Comparison of ENCODE assay signal across 24 cellular contexts in the genomic region with DNA sequence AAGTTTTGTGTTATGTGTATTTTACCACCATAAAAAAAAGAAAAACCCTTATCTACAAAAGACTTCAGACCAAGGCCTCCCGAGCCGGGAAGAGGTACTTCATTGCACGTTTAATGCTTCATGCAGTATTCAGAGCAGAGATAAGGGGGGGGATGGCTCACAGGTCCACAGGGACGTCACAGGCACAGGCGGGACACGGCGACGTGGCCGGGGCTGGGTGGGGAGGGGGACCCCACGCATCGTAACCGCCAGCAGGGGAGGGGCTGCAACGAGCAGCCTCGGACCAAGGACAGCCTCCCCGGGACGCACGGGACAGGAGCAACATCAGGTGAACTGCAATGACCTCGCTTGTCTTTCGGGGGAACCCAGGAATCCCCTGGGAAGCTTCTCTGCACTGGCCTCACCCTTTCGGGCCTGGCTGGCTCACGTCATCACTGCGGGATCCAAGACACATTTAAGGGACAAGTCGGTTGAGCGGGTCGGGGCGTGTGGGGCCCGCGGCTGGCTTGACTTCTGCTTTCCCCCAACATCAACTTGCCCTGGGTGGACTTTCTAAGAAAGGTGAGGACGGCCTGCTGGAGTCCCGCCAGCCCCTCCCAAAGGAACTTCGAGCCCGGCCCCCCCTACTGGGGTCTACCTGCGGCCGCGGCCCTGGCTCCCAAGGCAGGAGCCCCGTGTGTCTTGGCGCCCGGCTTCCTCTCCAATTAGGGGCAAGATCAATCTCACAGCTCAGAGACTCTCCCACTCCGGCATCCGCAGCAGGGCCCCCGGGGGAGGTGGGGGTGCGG. TPM values are rescaled to one million over a fixed set of nuclear protein-coding genes. Genes with fewer than 3 reads are reported as not detected.
A peak's percentile ranks its signal among the peaks of the same experiment; 100 is the strongest.
DNase-seq lines count a peak whose midpoint lies in the region; ATAC-seq, FAIRE-seq and TF ChIP-seq lines count a peak whose summit lies in the region.
"Had no signal": no experiment of that assay in that cellular context is flagged by ENCODE, and none has a peak within 500 bp of the region (broad histone marks: within the 10 kb centered on the region; RNA-seq: fewer than 3 reads in every experiment).

No MANE protein-coding gene starts in this region.

- POLR2A ChIA-PET in HepG2 (lab: Yijun Ruan, JAX) (no interaction called here), K562 (lab: Yijun Ruan, JAX) (no interaction called here)

- CTCF ChIA-PET in HepG2 (lab: Yijun Ruan, JAX; ENCODE audit: low intra/inter-chr PET ratio, low total read pairs) (no interaction called here), K562 (lab: Yijun Ruan, JAX; ENCODE audit: low intra/inter-chr PET ratio) (no interaction called here)

- TF ChIP-seq POLR2A in HepG2 (IDR thresholded peaks at IDR 0.05; ENCODE audit: insufficient read depth in 1 of 2, low read depth in 2 of 2, low read length in 2 of 2) (no peak), right lobe of liver (IDR thresholded peaks at IDR 0.05) (no peak), K562 (conservative IDR thresholded peaks at IDR 0.05) (no peak), ovary (IDR thresholded peaks at IDR 0.05) (no peak)

- no peak for FAIRE-seq in HepG2 (lab: Jason Lieb, UNC)
- no peak for FAIRE-seq in K562 (lab: Jason Lieb, UNC)
- FAIRE-seq: GM12878 had no signal

- DNase-seq in HepG2 (ENCODE audit: low spot score) (no peak), right lobe of liver (no peak), K562 (ENCODE audit: extremely low read depth in 1 of 4, low spot score in 3 of 4) (no peak), ovary (no peak), endothelial cell (ENCODE audit: low spot score) (no peak)
- DNase-seq: C1 segment of cervical spinal cord; CD4-positive, alpha-beta memory T cell; DMS 273 treated with DMSO at 0.1 percent for 48 hours; DMS79; EL; GDM1; H7; NCI-H1048; NCI-H1417 treated with DMSO at 0.1 percent for 48 hours; NCI-H1694 treated with DMSO at 0.1 percent for 48 hours; NCI-H2081; NCI-H2227 treated with DMSO at 0.1 percent for 48 hours; NCI-H526 treated with DMSO at 0.1 percent for 48 hours; RPMI8226; SHP77 treated with DMSO at 0.1 percent for 48 hours had no signal

- H2AFZ ChIP-seq in HepG2 (ENCODE audit: low read length) (no peak overlapping the region), K562 (ENCODE audit: low read depth, low read length) (no peak overlapping the region)

- intact Hi-C loops in HepG2 (cut with micrococcal nuclease; ENCODE audit: unreplicated experiment) (no loop called here), right lobe of liver (cut with DNase I) (no loop called here), K562 (cut with micrococcal nuclease) (no loop called here), ovary (cut with DNase I) (loop anchor here in 1 of 4 donors (10.0 kb wide), 1 partner anchor 746 kb away; no protein-coding TSS in a partner anchor)

- H3K4me3 ChIP-seq in HepG2 (replicated peaks in 1 of 3; ENCODE audit: insufficient read depth in 1 of 3, low read depth in 2 of 3, low read length in 3 of 3) = no peak overlapping the region
- H3K4me3 ChIP-seq in right lobe of liver = no peak overlapping the region
- H3K4me3 ChIP-seq in K562 = no peak overlapping the region
- no peak overlapping the region for H3K4me3 ChIP-seq in ovary
- H3K4me3 ChIP-seq: GM12878 had no signal

- H3K27ac ChIP-seq in HepG2 (ENCODE audit: extremely low read length, insufficient read depth, low read length) (no peak overlapping the region), right lobe of liver (no peak overlapping the region), K562 (ENCODE audit: extremely low read depth, low read depth, low read length) (no peak overlapping the region), ovary (no peak overlapping the region)

- H3K27ac Mint-ChIP-seq in nephron = peak overlapping the region; percentile 42 to 67 (median 64)
- H3K27ac Mint-ChIP-seq in endothelial cell (ENCODE audit: unreplicated experiment) = no peak overlapping the region
- H3K27ac Mint-ChIP-seq: IgD-negative memory B cell had no signal

- H3K79me2 ChIP-seq in HepG2 (ENCODE audit: insufficient read depth, low read length) (no peaks in the 10 kb centered on the region), K562 (ENCODE audit: control insufficient read depth, insufficient read depth, low read length) (no peaks in the 10 kb centered on the region)

- H3K4me3 Mint-ChIP-seq in nephron = no peak overlapping the region
- no peak overlapping the region for H3K4me3 Mint-ChIP-seq in endothelial cell (ENCODE audit: unreplicated experiment)
- H3K4me3 Mint-ChIP-seq: CD4-positive, alpha-beta memory T cell; IgD-negative memory B cell had no signal

- no peaks in the 10 kb centered on the region for H3K27me3 ChIP-seq in HepG2 (ENCODE audit: control insufficient read depth in 1 of 2, insufficient read depth in 2 of 2, low read length in 2 of 2)
- H3K27me3 ChIP-seq in right lobe of liver = no peaks in the 10 kb centered on the region
- H3K27me3 ChIP-seq in K562 (ENCODE audit: control insufficient read depth in 2 of 2, insufficient read depth in 2 of 2, low read length in 2 of 2) = no peaks in the 10 kb centered on the region
- no peaks in the 10 kb centered on the region for H3K27me3 ChIP-seq in ovary

- BruUV-seq in HepG2 (replicated peaks; lab: Mats Ljungman, UMichigan) (TSS peak; percentile 57), K562 (replicated peaks; lab: Mats Ljungman, UMichigan) (no TSS peak)

- WGBS in HepG2 (ENCODE audit: low lambda C conversion rate) = 87% methylated on average over 23 of the region's 42 CpGs
- WGBS in right lobe of liver (ENCODE audit: insufficient coverage, low coverage, low lambda C conversion rate, missing lambda C conversion rate) = 93% methylated on average over 3 of the region's 42 CpGs
- 64% methylated on average over 28 of the region's 42 CpGs for WGBS in K562 (ENCODE audit: insufficient coverage, low coverage, missing lambda C conversion rate)
- 84 to 89% (median 84%) methylated on average over 42 of the region's 42 CpGs for WGBS in ovary, 3 donors

- H3K27me3 Mint-ChIP-seq in nephron (ENCODE audit: low read depth) = no peaks in the 10 kb centered on the region
- H3K27me3 Mint-ChIP-seq in endothelial cell (ENCODE audit: unreplicated experiment) = peaks cover 4% of the 10 kb centered on the region
- H3K27me3 Mint-ChIP-seq: CD4-positive, alpha-beta memory T cell; IgD-negative memory B cell had no signal

- ATAC-seq in HepG2 = no peak
- ATAC-seq in right lobe of liver = no peak
- no peak for ATAC-seq in K562
- no peak for ATAC-seq in GM21528 (IDR thresholded peaks at IDR 0.05; ENCODE audit: low FRiP score, unreplicated experiment)
- ATAC-seq: GM12878 had no signal

- no peak for TF ChIP-seq EP300 in HepG2 (IDR thresholded peaks at IDR 0.05; ENCODE audit: low read depth in 2 of 2, low read length in 2 of 2)
- TF ChIP-seq EP300 in HepG2 (CRISPR knock-in tag; IDR thresholded peaks at IDR 0.05; ENCODE audit: borderline replicate concordance) = no peak
- no peak for TF ChIP-seq EP300 in K562 (IDR thresholded peaks at IDR 0.05; ENCODE audit: low read length)
- no peak for TF ChIP-seq EP300 in ovary (IDR thresholded peaks at IDR 0.05)

- peaks cover 3% of the 10 kb centered on the region for H3K9me3 Mint-ChIP-seq in nephron
- H3K9me3 Mint-ChIP-seq in endothelial cell (ENCODE audit: unreplicated experiment) = no peaks in the 10 kb centered on the region

- no peak overlapping the region for H3K4me2 ChIP-seq in HepG2 (ENCODE audit: low read depth, low read length)
- H3K4me2 ChIP-seq in K562 (ENCODE audit: insufficient read depth, low read length) = no peak overlapping the region

- peaks cover 10% of the 10 kb centered on the region for H3K36me3 Mint-ChIP-seq in nephron (ENCODE audit: low read depth)
- no peaks in the 10 kb centered on the region for H3K36me3 Mint-ChIP-seq in endothelial cell (ENCODE audit: low read depth, unreplicated experiment)

- no peaks in the 10 kb centered on the region for H3K9me1 ChIP-seq in K562 (ENCODE audit: control insufficient read depth, insufficient read depth, low read length)

- no peaks in the 10 kb centered on the region for H4K20me1 ChIP-seq in HepG2 (ENCODE audit: insufficient read depth, low read length)
- no peaks in the 10 kb centered on the region for H4K20me1 ChIP-seq in K562 (replicated peaks; ENCODE audit: control insufficient read depth, insufficient read depth, low read length)

- H3K4me1 Mint-ChIP-seq in nephron (no peaks in the 10 kb centered on the region), endothelial cell (ENCODE audit: unreplicated experiment) (no peaks in the 10 kb centered on the region)
- H3K4me1 Mint-ChIP-seq: CD4-positive, alpha-beta memory T cell; IgD-negative memory B cell had no signal

- no peak overlapping the region for H3K9ac ChIP-seq in HepG2 (ENCODE audit: insufficient read depth, low read depth, low read length)
- no peak overlapping the region for H3K9ac ChIP-seq in K562 (ENCODE audit: insufficient read depth in 1 of 2, low read depth in 2 of 2, low read length in 2 of 2)

- no peak for TF ChIP-seq CTCF in HepG2 (CRISPR knock-in tag; IDR thresholded peaks at IDR 0.05)
- TF ChIP-seq CTCF in right lobe of liver (IDR thresholded peaks at IDR 0.05) = no peak
- no peak for TF ChIP-seq CTCF in K562 (IDR thresholded peaks at IDR 0.05 in 2 of 3, conservative IDR thresholded peaks at IDR 0.05 in 1 of 3; ENCODE audit: insufficient read depth in 2 of 3, low read depth in 1 of 3, low read length in 3 of 3)
- TF ChIP-seq CTCF in nephron (IDR thresholded peaks at IDR 0.05; ENCODE audit: unreplicated experiment in 3 of 3) = no peak
- TF ChIP-seq CTCF in ovary (IDR thresholded peaks at IDR 0.05) = no peak
- TF ChIP-seq CTCF in endothelial cell (IDR thresholded peaks at IDR 0.05; ENCODE audit: unreplicated experiment) = no peak

- peaks cover 21% of the 10 kb centered on the region for H3K4me1 ChIP-seq in HepG2 (ENCODE audit: insufficient read depth, low read length)
- H3K4me1 ChIP-seq in right lobe of liver = no peaks in the 10 kb centered on the region
- H3K4me1 ChIP-seq in K562 (replicated peaks in 1 of 2; ENCODE audit: control insufficient read depth in 2 of 2, insufficient read depth in 2 of 2, low read length in 2 of 2) = peaks cover 0 to 31% of the 10 kb centered on the region in 2 experiments; a peak in 2 of 5 replicates
- no peaks in the 10 kb centered on the region for H3K4me1 ChIP-seq in ovary (ENCODE audit: insufficient read depth)

- in situ Hi-C loops in HepG2 (cut with HindIII; ENCODE audit: extremely low pct_ligation_motif_present, low pct_unique_long_range_greater_than_20kb) (no loop called here), K562 (cut with MboI) (no loop called here)

- H3K9me3 ChIP-seq in HepG2 (ENCODE audit: low read length) (no peaks in the 10 kb centered on the region), right lobe of liver (no peaks in the 10 kb centered on the region), K562 (replicated peaks; ENCODE audit: control insufficient read depth, insufficient read depth, low read depth, low read length) (no peaks in the 10 kb centered on the region), ovary (no peaks in the 10 kb centered on the region)

- TF ChIP-seq RAD21 in HepG2 (CRISPR knock-in tag; IDR thresholded peaks at IDR 0.05) = no peak
- no peak for TF ChIP-seq RAD21 in K562 (CRISPR knock-in tag; conservative IDR thresholded peaks at IDR 0.05 in 1 of 2, IDR thresholded peaks at IDR 0.05 in 1 of 2)

- H3K36me3 ChIP-seq in HepG2 (replicated peaks in 1 of 2; ENCODE audit: control insufficient read depth in 1 of 2, insufficient read depth in 2 of 2, low read length in 2 of 2) = no peaks in the 10 kb centered on the region
- H3K36me3 ChIP-seq in right lobe of liver = no peaks in the 10 kb centered on the region
- H3K36me3 ChIP-seq in K562 (ENCODE audit: control insufficient read depth, insufficient read depth, low read length) = no peaks in the 10 kb centered on the region; the same call in 2 of the 3 replicates
- H3K36me3 ChIP-seq in ovary = no peaks in the 10 kb centered on the region

RNA-seq across cellular contexts. Expression of gene PDGFA, which starts 29.7 kb away (rescaled TPM):
- total RNA-seq in HepG2 (2016; rRNA removed; fragmentation: Illumina TruSeq; extraction: Trizol) (0.80 and 1.5 TPM in 2 replicates), right lobe of liver (10 to 100 TPM in 3 of 6 experiments, 1 to 10 TPM in 3; 2.3 to 20.9 (median 8.4) TPM), K562 (2014; rRNA removed) (8.1 and 10.0 TPM in 2 replicates), K562 (2014; rRNA removed; fragmentation: Illumina TruSeq; extraction: Trizol) (3.6 and 5.0 TPM in 2 replicates), K562 (2015; rRNA removed; fragmentation: Illumina TruSeq; extraction: Trizol) (4.6 and 6.1 TPM in 2 replicates), K562 (2021) (9.8 and 10.2 TPM in 2 replicates), ovary (10 to 100 TPM in 3 of 7 donors, 1 to 10 TPM in 4; 3.7 to 35.5 (median 9.4) TPM), endothelial cell (ENCODE audit: unreplicated experiment) (0.85 TPM)
- total RNA-seq in HepG2 (2016; cell fraction: cytosol; rRNA removed; fragmentation: Illumina TruSeq; extraction: Trizol; ENCODE audit: low read depth) = 1.1 and 1.6 TPM in 2 replicates
- total RNA-seq in HepG2 (2016; cell fraction: insoluble cytoplasmic fraction; rRNA removed; fragmentation: Illumina TruSeq; extraction: Trizol) = 1.0 and 1.8 TPM in 2 replicates
- 2.6 and 3.0 TPM in 2 replicates for total RNA-seq in HepG2 (2016; cell fraction: membrane; rRNA removed; fragmentation: Illumina TruSeq; extraction: Trizol)
- total RNA-seq in HepG2 (2016; cell fraction: nucleus; rRNA removed; fragmentation: Illumina TruSeq; extraction: Trizol) = 1.3 and 1.4 TPM in 2 replicates
- polyA plus RNA-seq in HepG2 (2011; rRNA removed) (2.4 and 3.4 TPM in 2 replicates), K562 (2011; rRNA removed) (7.9 TPM in 2 replicates), K562 (2014; fragmentation: Illumina TruSeq; extraction: Trizol) (2.5 and 4.7 TPM in 2 replicates), K562 (2014; fragmentation: Nextera tagmentation; extraction: Ambion mirVana) (1 to 10 TPM; 3.9 to 9.5 TPM), K562 (2014; rRNA removed) (2.6 and 3.6 TPM in 2 replicates), ovary (1 to 10 TPM; 4.5 to 8.7 TPM)
- 1.2 and 2.1 TPM in 2 replicates for polyA plus RNA-seq in HepG2 (2011; cell fraction: cytosol; rRNA removed)
- 2.9 and 5.0 TPM in 2 replicates for polyA plus RNA-seq in HepG2 (2011; cell fraction: nucleus; rRNA removed)
- 1.2 and 1.3 TPM in 2 replicates for polyA plus RNA-seq in HepG2 (2012)
- 0.57 and 0.60 TPM in 2 replicates for polyA plus RNA-seq in HepG2 (2016; cell fraction: cytosol; fragmentation: Illumina TruSeq; extraction: Trizol; ENCODE audit: low read depth)
- 0.93 and 1.1 TPM in 2 replicates for polyA plus RNA-seq in HepG2 (2016; cell fraction: insoluble cytoplasmic fraction; fragmentation: Illumina TruSeq; extraction: Trizol; ENCODE audit: low read depth)
- polyA plus RNA-seq in HepG2 (2016; cell fraction: membrane; fragmentation: Illumina TruSeq; extraction: Trizol; ENCODE audit: low read depth) = 1.1 TPM in 2 replicates
- 1.9 TPM in 2 replicates for polyA plus RNA-seq in HepG2 (2016; cell fraction: nucleus; fragmentation: Illumina TruSeq; extraction: Trizol; ENCODE audit: insufficient read depth, low read depth)
- polyA minus RNA-seq in HepG2 (2011; rRNA and poly(A)+ RNA removed; ENCODE audit: low replicate concordance) = 14.6 and 20.5 TPM in 2 replicates
- 4.8 and 15.5 TPM in 2 replicates for polyA minus RNA-seq in HepG2 (2011; cell fraction: cytosol; rRNA and poly(A)+ RNA removed)
- polyA minus RNA-seq in HepG2 (2011; cell fraction: nucleus; rRNA and poly(A)+ RNA removed) = 2.3 and 2.4 TPM in 2 replicates
- total RNA-seq in K562 (2011; cell fraction: chromatin; rRNA removed; ENCODE audit: low replicate concordance) = 21.5 and 51.6 TPM in 2 replicates
- 36.1 and 57.4 TPM in 2 replicates for total RNA-seq in K562 (2011; cell fraction: nucleolus; rRNA removed)
- 30.2 and 38.4 TPM in 2 replicates for total RNA-seq in K562 (2011; cell fraction: nucleoplasm; rRNA removed)
- 5.2 and 10.8 TPM in 2 replicates for polyA plus RNA-seq in K562 (2011; cell fraction: cytosol; rRNA removed)
- 13.3 and 32.6 TPM in 2 replicates for polyA plus RNA-seq in K562 (2011; cell fraction: nucleus; rRNA removed)
- 6.4 and 9.1 TPM in 2 replicates for polyA plus RNA-seq in K562 (2012)
- 24.4 and 37.5 TPM in 2 replicates for polyA minus RNA-seq in K562 (2011; rRNA and poly(A)+ RNA removed)
- polyA minus RNA-seq in K562 (2011; cell fraction: cytosol; rRNA and poly(A)+ RNA removed) = 34.5 and 45.2 TPM in 2 replicates
- polyA minus RNA-seq in K562 (2011; cell fraction: nucleus; rRNA and poly(A)+ RNA removed) = 11.0 and 13.5 TPM in 2 replicates
- polyA plus RNA-seq: CD4-positive, alpha-beta memory T cell; IgD-negative memory B cell had no signal

Comparison
In these comparisons a context has a peak if more than half of its experiments do, and no peak if none do; other contexts are left out.
1. Of the 241 proteins assayed by ChIP-seq in both HepG2 and K562: peak only in HepG2: none; only in K562: none; in both: ZBTB33; in neither: 239; mixed calls (peak in some experiments, not most) for 1.